2 cellular contexts compared by ENCODE assay signal in genomic region chr6:17901493-17901892, GRCh38.
TF ChIP-seq lines count a peak whose summit lies in the region.

No MANE protein-coding gene starts in this region.

TF ChIP-seq in HEK293, 187 proteins besides CTCF, POLR2A, EP300 and RAD21 (continued from another document):
- peak; percentile 94 for TF ChIP-seq ZNF549 (tag by site-specific recombination; IDR thresholded peaks at IDR 0.05)
- no peak for TF ChIP-seq ZNF510 (tag by site-specific recombination; IDR thresholded peaks at IDR 0.05; ENCODE audit: insufficient replicate concordance)

TF ChIP-seq in IMR-90, 13 proteins besides CTCF, POLR2A, EP300 and RAD21:
- no peak for TF ChIP-seq USF2 (IDR thresholded peaks at IDR 0.05; ENCODE audit: low read depth, low read length)
- no peak for TF ChIP-seq CHD1 (IDR thresholded peaks at IDR 0.05; ENCODE audit: low read depth, low read length)
- TF ChIP-seq FOS (IDR thresholded peaks at IDR 0.05; ENCODE audit: low read depth, low read length) = no peak
- no peak for TF ChIP-seq MXI1 (IDR thresholded peaks at IDR 0.05; ENCODE audit: borderline replicate concordance, low read depth, low read length)
- TF ChIP-seq MAFK (IDR thresholded peaks at IDR 0.05; ENCODE audit: low read depth, low read length) = no peak
- TF ChIP-seq ELK1 (IDR thresholded peaks at IDR 0.05; ENCODE audit: borderline replicate concordance, low read depth, low read length) = no peak
- TF ChIP-seq MAZ (IDR thresholded peaks at IDR 0.05; ENCODE audit: borderline replicate concordance, low read depth, low read length) = no peak
- TF ChIP-seq CEBPB (IDR thresholded peaks at IDR 0.05; ENCODE audit: low read depth, low read length) = no peak
- no peak for TF ChIP-seq RFX5 (IDR thresholded peaks at IDR 0.05; ENCODE audit: low read depth, low read length)
